Comparison of ENCODE assay signal across 20 cellular contexts in the genomic region with DNA sequence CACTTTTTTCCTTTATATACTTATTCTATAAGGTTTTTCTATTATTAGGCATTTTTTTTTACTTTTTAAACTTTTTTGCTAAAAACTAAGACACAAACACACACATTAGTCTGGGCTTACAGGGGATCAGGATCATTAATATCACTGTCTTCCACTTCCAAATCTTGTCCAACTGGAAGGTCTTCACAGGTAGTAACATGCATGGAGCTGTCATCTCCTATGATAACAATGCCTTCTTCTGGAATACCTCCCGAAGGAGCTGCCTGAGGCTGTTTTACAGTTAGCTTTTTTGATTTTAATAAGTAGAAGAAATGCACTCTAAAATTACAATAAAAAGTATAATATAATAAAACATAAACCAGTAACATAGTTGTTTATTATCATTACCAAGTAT.
DNase-seq lines count a peak whose midpoint lies in the region; ATAC-seq, FAIRE-seq and TF ChIP-seq lines count a peak whose summit lies in the region.
"Had no signal": no experiment of that assay in that cellular context is flagged by ENCODE, and none has a peak within 500 bp of the region (broad histone marks: within the 10 kb centered on the region; RNA-seq: fewer than 3 reads in every experiment).

No MANE protein-coding gene starts in this region.

- BruUV-seq in HepG2 (replicated peaks; lab: Mats Ljungman, UMichigan): no TSS peak

- H3K4me1 ChIP-seq in skeletal muscle satellite cell (ENCODE audit: control insufficient read depth, insufficient read depth, low read length) (peaks cover 17% of the 10 kb centered on the region), HepG2 (ENCODE audit: insufficient read depth, low read length) (no peaks in the 10 kb centered on the region)
- H3K4me1 ChIP-seq: A549, BLaER1 had no signal

- WGBS in HepG2 (ENCODE audit: low lambda C conversion rate): 0% methylated on average over 1 of the region's 1 CpG

- H3K4me1 Mint-ChIP-seq in activated CD4-positive, alpha-beta memory T cell treated with anti-CD3 and anti-CD28 coated beads for 36 hours (ENCODE audit: low read depth): peaks cover 54% of the 10 kb centered on the region
- H3K4me1 Mint-ChIP-seq in activated CD4-positive, alpha-beta memory T cell treated with anti-CD3 and anti-CD28 coated beads, Interleukin-2, amount 10 ng/mL, durations not matched to agents 7 days and 5 days: peaks cover 59% of the 10 kb centered on the region
- H3K4me1 Mint-ChIP-seq in natural killer cell treated with Interleukin-12 subunit alpha and Interleukin-12 subunit beta and Interleukin-15 and Interleukin-18, amount 100 ng/mL, for 72 hours (ENCODE audit: low read depth in 2 of 2): peaks cover 50 to 55% of the 10 kb centered on the region in 2 donors
- peaks cover 49% of the 10 kb centered on the region in 2 donors for H3K4me1 Mint-ChIP-seq in natural killer cell
- H3K4me1 Mint-ChIP-seq: CD14-positive monocyte had no signal

- TF ChIP-seq POLR2A in HepG2 (IDR thresholded peaks at IDR 0.05; ENCODE audit: insufficient read depth in 1 of 2, low read depth in 2 of 2, low read length in 2 of 2): no peak

- no peak overlapping the region for H2AFZ ChIP-seq in HepG2 (ENCODE audit: low read length)

- no peak for TF ChIP-seq RAD21 in HepG2 (CRISPR knock-in tag; IDR thresholded peaks at IDR 0.05)

- CTCF ChIA-PET in activated CD4-positive, alpha-beta memory T cell treated with anti-CD3 and anti-CD28 coated beads for 36 hours (lab: Charles Lee): interaction anchor here (1.1 kb wide), 1 partner anchor 57 kb away, joined by 7 read pairs; no protein-coding TSS in a partner anchor
- CTCF ChIA-PET in activated CD4-positive, alpha-beta memory T cell treated with anti-CD3 and anti-CD28 coated beads, Interleukin-2, amount 10 ng/mL, durations not matched to agents 7 days and 5 days (lab: Charles Lee): interaction anchor here (1.0 to 1.2 kb wide), 3 partner anchors 94 to 320 kb away, joined by 3 read pairs; no protein-coding TSS in a partner anchor
- CTCF ChIA-PET in HepG2 (lab: Yijun Ruan, JAX; ENCODE audit: low intra/inter-chr PET ratio, low total read pairs): no interaction called here

- peaks cover 5% of the 10 kb centered on the region for H3K9me3 Mint-ChIP-seq in activated CD4-positive, alpha-beta memory T cell treated with anti-CD3 and anti-CD28 coated beads for 36 hours
- peaks cover 7% of the 10 kb centered on the region for H3K9me3 Mint-ChIP-seq in activated CD4-positive, alpha-beta memory T cell treated with anti-CD3 and anti-CD28 coated beads, Interleukin-2, amount 10 ng/mL, durations not matched to agents 7 days and 5 days
- peaks cover 11% of the 10 kb centered on the region for H3K9me3 Mint-ChIP-seq in natural killer cell treated with Interleukin-12 subunit alpha and Interleukin-12 subunit beta and Interleukin-15 and Interleukin-18, amount 100 ng/mL, for 72 hours
- no peaks in the 10 kb centered on the region for H3K9me3 Mint-ChIP-seq in natural killer cell
- H3K9me3 Mint-ChIP-seq: HFFc6 had no signal

- H3K36me3 ChIP-seq in skeletal muscle satellite cell (ENCODE audit: insufficient read depth, low read length) (no peaks in the 10 kb centered on the region), HepG2 (replicated peaks in 1 of 2; ENCODE audit: control insufficient read depth in 1 of 2, insufficient read depth in 2 of 2, low read length in 2 of 2) (no peaks in the 10 kb centered on the region)
- H3K36me3 ChIP-seq: BLaER1 had no signal

- POLR2A ChIA-PET in activated CD4-positive, alpha-beta memory T cell treated with anti-CD3 and anti-CD28 coated beads for 36 hours (lab: Charles Lee): interaction anchor here (1.0 to 3.8 kb wide), 9 partner anchors 57 to 346 kb away, joined by 3 to 24 read pairs (median 6); a partner anchor contains a TSS
- POLR2A ChIA-PET in activated CD4-positive, alpha-beta memory T cell treated with anti-CD3 and anti-CD28 coated beads, Interleukin-2, amount 10 ng/mL, durations not matched to agents 7 days and 5 days (lab: Charles Lee): interaction anchor here (1.0 to 3.1 kb wide), 13 partner anchors 26 to 351 kb away, joined by 3 to 16 read pairs (median 3); no protein-coding TSS in a partner anchor
- POLR2A ChIA-PET in HepG2 (lab: Yijun Ruan, JAX): no interaction called here

- no peak for ATAC-seq in natural killer cell treated with Interleukin-12 subunit alpha and Interleukin-12 subunit beta and Interleukin-15 and Interleukin-18, amount 100 ng/mL, for 72 hours
- ATAC-seq in natural killer cell (no peak), HepG2 (no peak)
- ATAC-seq: A549, HCT116 had no signal

- peak overlapping the region; percentile 14 for H3K9ac ChIP-seq in skeletal muscle satellite cell (ENCODE audit: low read depth, low read length)
- H3K9ac ChIP-seq in HepG2 (ENCODE audit: insufficient read depth, low read depth, low read length): no peak overlapping the region
- H3K9ac ChIP-seq: BLaER1 had no signal

- no peak overlapping the region for H3K4me3 Mint-ChIP-seq in activated CD4-positive, alpha-beta memory T cell treated with anti-CD3 and anti-CD28 coated beads for 36 hours
- H3K4me3 Mint-ChIP-seq in activated CD4-positive, alpha-beta memory T cell treated with anti-CD3 and anti-CD28 coated beads, Interleukin-2, amount 10 ng/mL, durations not matched to agents 7 days and 5 days: no peak overlapping the region
- H3K4me3 Mint-ChIP-seq in natural killer cell treated with Interleukin-12 subunit alpha and Interleukin-12 subunit beta and Interleukin-15 and Interleukin-18, amount 100 ng/mL, for 72 hours: no peak overlapping the region
- no peak overlapping the region for H3K4me3 Mint-ChIP-seq in natural killer cell
- H3K4me3 Mint-ChIP-seq: CD14-positive monocyte; CD4-positive, alpha-beta memory T cell; HFFc6 had no signal

- FAIRE-seq in HepG2 (lab: Jason Lieb, UNC): no peak
- FAIRE-seq: A549, HTR-8/SVneo had no signal

- H3K4me3 ChIP-seq in skeletal muscle satellite cell (ENCODE audit: low read length) (no peak overlapping the region), HepG2 (replicated peaks in 1 of 3; ENCODE audit: insufficient read depth in 1 of 3, low read depth in 2 of 3, low read length in 3 of 3) (no peak overlapping the region)
- H3K4me3 ChIP-seq: A549, BLaER1 had no signal

- no peak for DNase-seq in activated CD4-positive, alpha-beta memory T cell treated with anti-CD3 and anti-CD28 coated beads for 36 hours
- no peak for DNase-seq in activated CD4-positive, alpha-beta memory T cell treated with anti-CD3 and anti-CD28 coated beads, Interleukin-2, amount 10 ng/mL, durations not matched to agents 7 days and 5 days
- no peak for DNase-seq in natural killer cell treated with Interleukin-12 subunit alpha and Interleukin-12 subunit beta and Interleukin-15 and Interleukin-18, amount 100 ng/mL, for 72 hours (ENCODE audit: low spot score)
- no peak for DNase-seq in natural killer cell
- no peak for DNase-seq in epithelial cell of prostate (ENCODE audit: low read depth, low spot score)
- DNase-seq in activated CD4-positive, alpha-beta T cell treated with anti-CD3 and anti-CD28 coated beads, Interleukin-2, amount 50 U/mL, for 48 hours: no peak
- no peak for DNase-seq in HepG2 (ENCODE audit: low spot score)
- DNase-seq: CD4-positive, alpha-beta memory T cell; DMS79 treated with DMSO at 0.1 percent for 48 hours; GF-D8; GOT3; H7 had no signal

- peaks cover 4% of the 10 kb centered on the region for H3K36me3 Mint-ChIP-seq in activated CD4-positive, alpha-beta memory T cell treated with anti-CD3 and anti-CD28 coated beads for 36 hours
- H3K36me3 Mint-ChIP-seq in activated CD4-positive, alpha-beta memory T cell treated with anti-CD3 and anti-CD28 coated beads, Interleukin-2, amount 10 ng/mL, durations not matched to agents 7 days and 5 days (ENCODE audit: low read depth): peaks cover 42% of the 10 kb centered on the region
- H3K36me3 Mint-ChIP-seq in natural killer cell treated with Interleukin-12 subunit alpha and Interleukin-12 subunit beta and Interleukin-15 and Interleukin-18, amount 100 ng/mL, for 72 hours: peaks cover 33% of the 10 kb centered on the region
- no peaks in the 10 kb centered on the region for H3K36me3 Mint-ChIP-seq in natural killer cell
- H3K36me3 Mint-ChIP-seq: CD14-positive monocyte had no signal

- H3K27ac ChIP-seq in epithelial cell of prostate (peak overlapping the region; percentile 27), HepG2 (ENCODE audit: extremely low read length, insufficient read depth, low read length) (no peak overlapping the region)
- H3K27ac ChIP-seq: 22Rv1, A549, BLaER1 had no signal

- in situ Hi-C loops in HepG2 (cut with HindIII; ENCODE audit: extremely low pct_ligation_motif_present, low pct_unique_long_range_greater_than_20kb): no loop called here

- H4K20me1 ChIP-seq in HepG2 (ENCODE audit: insufficient read depth, low read length): no peaks in the 10 kb centered on the region
- H4K20me1 ChIP-seq: BLaER1 had no signal

- H3K27me3 Mint-ChIP-seq in activated CD4-positive, alpha-beta memory T cell treated with anti-CD3 and anti-CD28 coated beads for 36 hours: no peaks in the 10 kb centered on the region
- no peaks in the 10 kb centered on the region for H3K27me3 Mint-ChIP-seq in activated CD4-positive, alpha-beta memory T cell treated with anti-CD3 and anti-CD28 coated beads, Interleukin-2, amount 10 ng/mL, durations not matched to agents 7 days and 5 days
- no peaks in the 10 kb centered on the region for H3K27me3 Mint-ChIP-seq in natural killer cell treated with Interleukin-12 subunit alpha and Interleukin-12 subunit beta and Interleukin-15 and Interleukin-18, amount 100 ng/mL, for 72 hours
- H3K27me3 Mint-ChIP-seq in natural killer cell (ENCODE audit: low read depth in 2 of 2): no peaks in the 10 kb centered on the region
- H3K27me3 Mint-ChIP-seq: CD4-positive, alpha-beta memory T cell had no signal

- no peak overlapping the region for H3K4me2 ChIP-seq in skeletal muscle satellite cell (ENCODE audit: low read length)
- H3K4me2 ChIP-seq in HepG2 (ENCODE audit: low read depth, low read length): no peak overlapping the region
- H3K4me2 ChIP-seq: A549, BLaER1 had no signal

- peak overlapping the region; percentile 33 for H3K27ac Mint-ChIP-seq in activated CD4-positive, alpha-beta memory T cell treated with anti-CD3 and anti-CD28 coated beads for 36 hours
- no peak overlapping the region for H3K27ac Mint-ChIP-seq in activated CD4-positive, alpha-beta memory T cell treated with anti-CD3 and anti-CD28 coated beads, Interleukin-2, amount 10 ng/mL, durations not matched to agents 7 days and 5 days
- peak overlapping the region; percentile 94 to 98 for H3K27ac Mint-ChIP-seq in natural killer cell treated with Interleukin-12 subunit alpha and Interleukin-12 subunit beta and Interleukin-15 and Interleukin-18, amount 100 ng/mL, for 72 hours
- no peak overlapping the region for H3K27ac Mint-ChIP-seq in natural killer cell
- H3K27ac Mint-ChIP-seq: CD14-positive monocyte had no signal

- intact Hi-C loops in activated CD4-positive, alpha-beta memory T cell treated with anti-CD3 and anti-CD28 coated beads for 36 hours (cut with micrococcal nuclease): loop anchor here (5.0 kb wide), 1 partner anchor 243 kb away; no protein-coding TSS in a partner anchor
- intact Hi-C loops in natural killer cell (cut with micrococcal nuclease) (no loop called here), HepG2 (cut with micrococcal nuclease; ENCODE audit: unreplicated experiment) (no loop called here)

- TF ChIP-seq EP300 in HepG2 (IDR thresholded peaks at IDR 0.05; ENCODE audit: low read depth in 2 of 2, low read length in 2 of 2) (no peak), HepG2 (CRISPR knock-in tag; IDR thresholded peaks at IDR 0.05; ENCODE audit: borderline replicate concordance) (no peak)

- H3K79me2 ChIP-seq in HepG2 (ENCODE audit: insufficient read depth, low read length): no peaks in the 10 kb centered on the region

- H3K9me3 ChIP-seq in skeletal muscle satellite cell (replicated peaks; ENCODE audit: low read length) (no peaks in the 10 kb centered on the region), HepG2 (ENCODE audit: low read length) (no peaks in the 10 kb centered on the region)
- H3K9me3 ChIP-seq: A549 had no signal

- TF ChIP-seq CTCF in natural killer cell (IDR thresholded peaks at IDR 0.05) (no peak), HepG2 (CRISPR knock-in tag; IDR thresholded peaks at IDR 0.05) (no peak)

- H3K27me3 ChIP-seq in skeletal muscle satellite cell (ENCODE audit: control insufficient read depth, insufficient read depth, low read length) (no peaks in the 10 kb centered on the region), HepG2 (ENCODE audit: control insufficient read depth in 1 of 2, insufficient read depth in 2 of 2, low read length in 2 of 2) (no peaks in the 10 kb centered on the region; a peak in 1 of 5 replicates)
- H3K27me3 ChIP-seq: BLaER1 had no signal

Comparison
In these comparisons a context has a peak if more than half of its experiments do, and no peak if none do; other contexts are left out.
1. H3K27ac Mint-ChIP-seq: peak in activated CD4-positive, alpha-beta memory T cell treated with anti-CD3 and anti-CD28 coated beads for 36 hours (single experiment) and natural killer cell treated with Interleukin-12 subunit alpha and Interleukin-12 subunit beta and Interleukin-15 and Interleukin-18, amount 100 ng/mL, for 72 hours (2 of 2); none in activated CD4-positive, alpha-beta memory T cell treated with anti-CD3 and anti-CD28 coated beads, Interleukin-2, amount 10 ng/mL, durations not matched to agents 7 days and 5 days (single experiment) and natural killer cell (0 of 2).